In genomic region chr9:36745977-36746376, GRCh38 we compare ENCODE assay signal across 3 cellular contexts.
"Had no signal": no experiment of that assay in that cellular context is flagged by ENCODE, and none has a peak within 500 bp of the region (broad histone marks: within the 10 kb centered on the region; RNA-seq: fewer than 3 reads in every experiment).

No MANE protein-coding gene starts in this region.

- DNase-seq: GDM1, GF-D8 had no signal

- H3K4me3 ChIP-seq: GM12878 had no signal
